Comparison of ENCODE assay signal across 15 cellular contexts in the genomic region with DNA sequence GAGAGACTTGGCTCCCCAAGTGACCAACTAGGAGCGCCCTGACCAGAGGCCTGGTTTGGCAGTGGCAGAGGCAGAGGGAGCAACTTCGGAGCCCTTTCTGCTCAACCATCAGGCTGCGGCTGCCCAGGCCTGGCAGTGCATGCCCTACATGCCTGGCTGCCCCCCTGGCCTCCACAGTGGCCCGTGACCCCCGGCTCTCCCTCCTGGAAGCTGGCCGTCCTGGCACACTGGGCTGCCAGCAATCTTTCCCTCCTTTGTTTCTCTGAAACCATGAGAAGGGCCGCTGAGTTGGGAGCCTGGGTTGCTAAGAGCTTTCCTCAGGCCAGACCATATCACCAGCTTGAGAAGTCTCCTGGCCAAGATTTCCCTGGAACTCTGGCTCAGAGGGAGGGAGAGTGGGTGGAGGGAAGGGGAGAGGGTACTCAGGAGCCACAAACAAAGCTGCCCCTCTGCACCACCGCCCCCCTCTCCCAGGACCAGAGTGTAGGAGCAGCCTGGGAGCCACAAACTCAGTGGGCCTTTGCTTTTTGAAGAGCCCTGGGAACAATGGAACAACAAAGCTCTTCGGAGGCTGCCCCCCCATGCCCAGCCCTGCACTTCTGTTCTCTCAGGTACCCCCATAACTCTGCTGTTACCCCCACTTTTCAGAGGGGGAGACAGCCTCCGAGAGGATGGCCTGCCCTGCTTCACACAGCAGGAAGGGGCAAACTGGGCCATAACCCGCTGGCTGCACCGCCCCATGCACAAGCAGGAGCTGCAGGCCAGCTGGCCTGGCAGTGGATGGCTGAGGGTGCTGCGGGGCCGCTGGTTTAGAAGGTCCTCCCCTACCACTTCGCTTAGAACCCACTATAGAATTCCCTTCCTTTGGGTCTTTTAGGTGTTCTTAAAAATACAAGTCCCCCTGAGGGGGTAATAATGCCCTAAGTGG. TPM values are rescaled to one million over a fixed set of nuclear protein-coding genes. Genes with fewer than 3 reads are reported as not detected.
A peak's percentile ranks its signal among the peaks of the same experiment; 100 is the strongest.
DNase-seq lines count a peak whose midpoint lies in the region; ATAC-seq and TF ChIP-seq lines count a peak whose summit lies in the region.
"Had no signal": no experiment of that assay in that cellular context is flagged by ENCODE, and none has a peak within 500 bp of the region (broad histone marks: within the 10 kb centered on the region; RNA-seq: fewer than 3 reads in every experiment).

No MANE protein-coding gene starts in this region.

- H3K9me3 ChIP-seq in left lung (no peaks in the 10 kb centered on the region), skeletal muscle satellite cell (replicated peaks; ENCODE audit: low read length) (no peaks in the 10 kb centered on the region), H9 (ENCODE audit: control insufficient read depth, low read depth, low read length) (no peaks in the 10 kb centered on the region)
- H3K9me3 ChIP-seq: Caco-2, transverse colon had no signal

- H3K4me1 Mint-ChIP-seq in GM23338 (peaks cover 31% of the 10 kb centered on the region), H9 (peaks cover 36 to 41% of the 10 kb centered on the region in 2 experiments)

- H3K9me3 Mint-ChIP-seq in GM23338 (no peaks in the 10 kb centered on the region), H9 (no peaks in the 10 kb centered on the region; a peak in 1 of 5 replicates)
- H3K9me3 Mint-ChIP-seq: activated T-helper 2 cell treated with anti-CD3 and anti-CD28 coated beads, Interferon-gamma antibody, Interleukin-2, Interleukin-4, amounts not matched to agents 10 μg/mL and 5 μg/mL and 100 μg/mL, durations not matched to agents 14 hours and 24 hours and 36 hours had no signal

- H3K14ac ChIP-seq in H9 (ENCODE audit: insufficient read depth, low read length): no peak overlapping the region

- H3K36me3 ChIP-seq in GM23338 (ENCODE audit: insufficient read depth) (no peaks in the 10 kb centered on the region), left lung (no peaks in the 10 kb centered on the region), skeletal muscle satellite cell (ENCODE audit: insufficient read depth, low read length) (no peaks in the 10 kb centered on the region)
- H3K36me3 ChIP-seq: transverse colon had no signal

- ATAC-seq in GM23338: peak; percentile 62
- ATAC-seq in left lung: peak; percentile 24
- no peak for ATAC-seq in GM19035 (IDR thresholded peaks at IDR 0.05; ENCODE audit: unreplicated experiment)
- ATAC-seq: SK-N-SH treated with all-trans-retinoic acid at 6 μM for 48 hours had no signal

- H2AFZ ChIP-seq in GM23338 (no peak overlapping the region), H9 (ENCODE audit: low read length) (no peak overlapping the region)
- H2AFZ ChIP-seq: parathyroid adenoma had no signal

- H3K36me3 Mint-ChIP-seq in GM23338 (ENCODE audit: low read depth): no peaks in the 10 kb centered on the region
- no peaks in the 10 kb centered on the region for H3K36me3 Mint-ChIP-seq in H9 (ENCODE audit: insufficient read depth in 1 of 3, low read depth in 3 of 3)

- H3K4me1 ChIP-seq in GM23338 (ENCODE audit: insufficient read depth) (no peaks in the 10 kb centered on the region; the same call in 1 of the 2 replicates), left lung (peaks cover 0 to 3% of the 10 kb centered on the region in 2 donors), skeletal muscle satellite cell (ENCODE audit: control insufficient read depth, insufficient read depth, low read length) (peaks cover 85% of the 10 kb centered on the region), H9 (ENCODE audit: insufficient read depth, low read length) (no peaks in the 10 kb centered on the region)
- H3K4me1 ChIP-seq: parathyroid adenoma had no signal

- no peak overlapping the region for H2BK12ac ChIP-seq in H9 (ENCODE audit: insufficient read length, low read depth, low read length)

- H3K27me3 ChIP-seq in GM23338 (ENCODE audit: insufficient read depth) (no peaks in the 10 kb centered on the region), left lung (no peaks in the 10 kb centered on the region), skeletal muscle satellite cell (ENCODE audit: control insufficient read depth, insufficient read depth, low read length) (no peaks in the 10 kb centered on the region), H9 (ENCODE audit: insufficient read depth, low read length) (no peaks in the 10 kb centered on the region)
- H3K27me3 ChIP-seq: transverse colon had no signal

- H2AK5ac ChIP-seq in H9 (ENCODE audit: insufficient read length, low read length): no peak overlapping the region

- H3K23ac ChIP-seq in H9 (ENCODE audit: insufficient read length, low read depth, low read length): no peak overlapping the region

- no CpG with 5 or more reads among the region's 15 CpGs for WGBS in H9 (ENCODE audit: extremely low coverage, insufficient read length, low lambda C conversion rate)

- H2BK15ac ChIP-seq in H9 (ENCODE audit: low read depth, low read length): no peak overlapping the region

- H3K4me3 Mint-ChIP-seq in GM23338 (no peak overlapping the region), H9 (no peak overlapping the region)

- intact Hi-C loops in left lung (cut with DNase I): no loop called here

- H4K20me1 ChIP-seq in GM23338 (replicated peaks; ENCODE audit: insufficient read depth) (no peaks in the 10 kb centered on the region), H9 (ENCODE audit: control insufficient read depth, insufficient read depth, insufficient read length) (no peaks in the 10 kb centered on the region)

- no peak overlapping the region for H3K4me2 ChIP-seq in GM23338
- H3K4me2 ChIP-seq in skeletal muscle satellite cell (ENCODE audit: low read length): no peak overlapping the region
- no peak overlapping the region for H3K4me2 ChIP-seq in H9 (ENCODE audit: insufficient read depth, insufficient read length, low read length)
- H3K4me2 ChIP-seq: KMS-11 had no signal

- no peaks in the 10 kb centered on the region for H3K79me1 ChIP-seq in H9 (ENCODE audit: insufficient read depth, low read depth, low read length, poor library complexity, severe bottlenecking)

- H3K9ac ChIP-seq in skeletal muscle satellite cell (ENCODE audit: low read depth, low read length): peak overlapping the region; percentile 35
- no peak overlapping the region for H3K9ac ChIP-seq in H9 (ENCODE audit: extremely low read depth, insufficient read length, low read length)
- H3K9ac ChIP-seq: KMS-11, parathyroid adenoma had no signal

- no peak overlapping the region for H3T11ph ChIP-seq in H9 (ENCODE audit: low read length)

- no peak overlapping the region for H2BK5ac ChIP-seq in H9 (ENCODE audit: insufficient read length, low read length)

- DNase-seq in GM23338 (ENCODE audit: low spot score) (no peak), left lung (no peak), NCI-H2107 (lab: John Stamatoyannopoulos, UW) (no peak), H9 (no peak)
- no peak for DNase-seq in activated CD4-positive, alpha-beta T cell treated with anti-CD3 and anti-CD28 coated beads, Interleukin-2, amount 50 U/mL, for 1 hour
- DNase-seq: Caco-2; effector CD4-positive, alpha-beta T cell; transverse colon had no signal

- TF ChIP-seq CTCF in GM23338 (conservative IDR thresholded peaks at IDR 0.05; ENCODE audit: low read depth in 2 of 2): no peak
- TF ChIP-seq CTCF in left lung (IDR thresholded peaks at IDR 0.05): no peak
- no peak for TF ChIP-seq CTCF in H9 (conservative IDR thresholded peaks at IDR 0.05)

- H2BK120ac ChIP-seq in H9 (ENCODE audit: low read depth, low read length, poor library complexity, severe bottlenecking): no peak overlapping the region

- no peaks in the 10 kb centered on the region for H3K9me2 ChIP-seq in GM23338 (ENCODE audit: insufficient read depth)

- H3K23me2 ChIP-seq in H9 (ENCODE audit: insufficient read length, low read depth, low read length, poor library complexity, severe bottlenecking): no peaks in the 10 kb centered on the region

- H3F3A ChIP-seq in GM23338 (replicated peaks; ENCODE audit: low read depth): no peaks in the 10 kb centered on the region

- H3K4ac ChIP-seq in H9 (ENCODE audit: low read depth, low read length): no peak overlapping the region

- H4K8ac ChIP-seq in H9 (replicated peaks; ENCODE audit: insufficient read length, low read depth, low read length): no peak overlapping the region

- H4K5ac ChIP-seq in H9 (ENCODE audit: insufficient read length, low read depth, low read length): no peak overlapping the region

- no peak overlapping the region for H2BK20ac ChIP-seq in H9 (ENCODE audit: low read depth, low read length, poor library complexity, severe bottlenecking)

- no peak overlapping the region for H3K18ac ChIP-seq in H9 (ENCODE audit: insufficient read length, low read depth, low read length)

- no peak overlapping the region for H4K91ac ChIP-seq in H9 (ENCODE audit: insufficient read length, low read depth, low read length)

- H3K27ac ChIP-seq in GM23338 (ENCODE audit: low read depth) (no peak overlapping the region), cingulate gyrus (ENCODE audit: low read depth, low read length) (peak overlapping the region; percentile 83), left lung (no peak overlapping the region), H9 (ENCODE audit: insufficient read length, low read depth, low read length) (no peak overlapping the region)
- H3K27ac ChIP-seq: KMS-11, parathyroid adenoma had no signal

- peaks cover 2% of the 10 kb centered on the region for H3K27me3 Mint-ChIP-seq in GM23338 (ENCODE audit: insufficient read depth, low read depth, poor library complexity)
- H3K27me3 Mint-ChIP-seq in H9 (ENCODE audit: low read depth): peaks cover 7% of the 10 kb centered on the region

- H3K56ac ChIP-seq in H9 (ENCODE audit: insufficient read length, low read depth, low read length): no peak overlapping the region

- H3K4me3 ChIP-seq in GM23338 (no peak overlapping the region), left lung (no peak overlapping the region), skeletal muscle satellite cell (ENCODE audit: low read length) (no peak overlapping the region)
- H3K4me3 ChIP-seq: transverse colon had no signal

- H3K79me2 ChIP-seq in GM23338 (replicated peaks; ENCODE audit: insufficient read depth): no peaks in the 10 kb centered on the region
- H3K79me2 ChIP-seq in H9 (ENCODE audit: insufficient read depth, low read length): no peaks in the 10 kb centered on the region
- H3K79me2 ChIP-seq: parathyroid adenoma had no signal

- H3K27ac Mint-ChIP-seq in GM23338 (no peak overlapping the region), H9 (no peak overlapping the region; a peak in 1 of 7 replicates)
- H3K27ac Mint-ChIP-seq: activated T-helper 2 cell treated with anti-CD3 and anti-CD28 coated beads, Interferon-gamma antibody, Interleukin-2, Interleukin-4, amounts not matched to agents 10 μg/mL and 5 μg/mL and 100 μg/mL, durations not matched to agents 14 hours and 24 hours and 36 hours had no signal

RNA-seq across cellular contexts. Expression of a gene that starts 11.3 kb away (rescaled TPM):
- total RNA-seq in GM23338 (2014; rRNA removed; shearing (Covaris generic)): 2.8 and 4.6 TPM in 2 replicates
- 1.4 and 1.6 TPM in 2 replicates for polyA plus RNA-seq in GM23338 (2016; fragmentation: Nextera tagmentation; extraction: Ambion mirVana)
- total RNA-seq in left lung (1 to 10 TPM; 3.0 to 3.5 TPM), H9 (2021) (3.1 and 3.2 TPM in 2 replicates)
- 21.3 and 21.4 TPM in 2 replicates for total RNA-seq in skeletal muscle satellite cell (2012; rRNA removed)
